ENCODE assay signal across 9 cellular contexts in genomic region chr1:223765036-223765718, GRCh38. TPM values are rescaled to one million over a fixed set of nuclear protein-coding genes. Genes with fewer than 3 reads are reported as not detected.
A peak's percentile ranks its signal among the peaks of the same experiment; 100 is the strongest.
DNase-seq lines count a peak whose midpoint lies in the region; ATAC-seq and TF ChIP-seq lines count a peak whose summit lies in the region.
"Had no signal": no experiment of that assay in that cellular context is flagged by ENCODE, and none has a peak within 500 bp of the region (broad histone marks: within the 10 kb centered on the region; RNA-seq: fewer than 3 reads in every experiment).

No MANE protein-coding gene starts in this region.

- intact Hi-C loops in dorsolateral prefrontal cortex (cut with DNase I) (no loop called here), mucosa of descending colon (cut with DNase I, micrococcal nuclease) (no loop called here)

- H3K4me1 ChIP-seq in mucosa of descending colon (ENCODE audit: low read depth): no peaks in the 10 kb centered on the region

- H3K27me3 ChIP-seq in dorsolateral prefrontal cortex: no peaks in the 10 kb centered on the region

- ATAC-seq in mucosa of descending colon: peak; percentile 84
- no peak for ATAC-seq in HG02759 (IDR thresholded peaks at IDR 0.05; ENCODE audit: unreplicated experiment)
- ATAC-seq in HG02610 (IDR thresholded peaks at IDR 0.05; ENCODE audit: unreplicated experiment): no peak

- POLR2A ChIA-PET in AG04449 (lab: Yijun Ruan, JAX): interaction anchor here (1.2 kb wide), 1 partner anchor 10 kb away, joined by 5 read pairs; no protein-coding TSS in a partner anchor

- no peaks in the 10 kb centered on the region for H3K9me3 ChIP-seq in mucosa of descending colon

- H3K27ac ChIP-seq in dorsolateral prefrontal cortex: peak overlapping the region; percentile 68 to 99 (median 95)

- H3K36me3 ChIP-seq in mucosa of descending colon (ENCODE audit: low read depth): no peaks in the 10 kb centered on the region

- CTCF ChIA-PET in AG04449 (lab: Yijun Ruan, JAX): interaction anchor here (0.6 to 3.8 kb wide), 2 partner anchors 17 to 63 kb away, joined by 5 to 35 read pairs; no protein-coding TSS in a partner anchor

- DNase-seq in AG04449 (ENCODE audit: low read depth, low spot score) (peak; percentile 33), NCI-H146 treated with DMSO at 0.1 percent for 48 hours (lab: John Stamatoyannopoulos, UW; ENCODE audit: unreplicated experiment) (peak; percentile 90), dorsolateral prefrontal cortex (peak in 9 of 10 donors; percentile 55 to 81 (median 73)), mucosa of descending colon (no peak), T1000 (lab: John Stamatoyannopoulos, UW) (no peak), NCI-H345 (lab: John Stamatoyannopoulos, UW) (no peak)
- DNase-seq: activated CD4-positive, alpha-beta memory T cell treated with anti-CD3 and anti-CD28 coated beads, Interleukin-2, amount 10 ng/mL, durations not matched to agents 7 days and 5 days had no signal

- TF ChIP-seq CTCF in AG04449 (IDR thresholded peaks at IDR 0.05; ENCODE audit: insufficient read depth, low read length, missing control alignments) (no peak), dorsolateral prefrontal cortex (IDR thresholded peaks at IDR 0.05 in 54 of 56, conservative IDR thresholded peaks at IDR 0.05 in 2 of 56; ENCODE audit: low read depth in 1 of 56, partially characterized antibody in 56 of 56) (peak in 7 of 56 donors; percentile 16 to 36 (median 24)), mucosa of descending colon (IDR thresholded peaks at IDR 0.05) (no peak)

- no peak overlapping the region for H3K4me3 ChIP-seq in AG04449 (ENCODE audit: low read depth, low read length)
- peak overlapping the region in 1 of 59 donors; percentile 4 for H3K4me3 ChIP-seq in dorsolateral prefrontal cortex
- no peak overlapping the region for H3K4me3 ChIP-seq in mucosa of descending colon

RNA-seq across cellular contexts. Expression of gene CAPN2, which starts 52.8 kb away (rescaled TPM):
- total RNA-seq in dorsolateral prefrontal cortex: 100 to 1,000 TPM in 66 of 120 experiments, 10 to 100 TPM in 54; 66.7 to 318 (median 103) TPM
- 100 to 1,000 TPM; 200 to 417 (median 305) TPM for total RNA-seq in mucosa of descending colon

Comparison
In these comparisons a context has a peak if more than half of its experiments do, and no peak if none do; other contexts are left out.
1. DNase-seq: peak in AG04449 (single experiment), NCI-H146 treated with DMSO at 0.1 percent for 48 hours (single experiment) and dorsolateral prefrontal cortex (9 of 10); none in mucosa of descending colon (0 of 3), T1000 (single experiment) and NCI-H345 (single experiment).